In genomic region chr7:44265733-44266132, GRCh38 we compare ENCODE assay signal across 15 cellular contexts. TPM values are rescaled to one million over a fixed set of nuclear protein-coding genes. Genes with fewer than 3 reads are reported as not detected.
A peak's percentile ranks its signal among the peaks of the same experiment; 100 is the strongest.
DNase-seq lines count a peak whose midpoint lies in the region; ATAC-seq and TF ChIP-seq lines count a peak whose summit lies in the region.
"Had no signal": no experiment of that assay in that cellular context is flagged by ENCODE, and none has a peak within 500 bp of the region (broad histone marks: within the 10 kb centered on the region; RNA-seq: fewer than 3 reads in every experiment).

No MANE protein-coding gene starts in this region.

- no peaks in the 10 kb centered on the region for H3K36me3 Mint-ChIP-seq in brain
- no peaks in the 10 kb centered on the region for H3K36me3 Mint-ChIP-seq in stimulated activated effector memory CD8-positive, alpha-beta T cell treated with anti-CD3 and anti-CD28 coated beads, Interleukin-12 subunit alpha, Interleukin-12 subunit beta, amount 100 ng/mL, for 72 hours
- H3K36me3 Mint-ChIP-seq: CD8-positive, alpha-beta memory T cell had no signal

- no peak overlapping the region for H3K4me3 Mint-ChIP-seq in brain
- no peak overlapping the region for H3K4me3 Mint-ChIP-seq in stimulated activated effector memory CD8-positive, alpha-beta T cell treated with anti-CD3 and anti-CD28 coated beads, Interleukin-12 subunit alpha, Interleukin-12 subunit beta, amount 100 ng/mL, for 72 hours
- H3K4me3 Mint-ChIP-seq: CD8-positive, alpha-beta memory T cell had no signal

- no peaks in the 10 kb centered on the region for H3K9me3 Mint-ChIP-seq in brain
- no peaks in the 10 kb centered on the region for H3K9me3 Mint-ChIP-seq in stimulated activated effector memory CD8-positive, alpha-beta T cell treated with anti-CD3 and anti-CD28 coated beads, Interleukin-12 subunit alpha, Interleukin-12 subunit beta, amount 100 ng/mL, for 72 hours
- H3K9me3 Mint-ChIP-seq: CD8-positive, alpha-beta memory T cell had no signal

- peak; percentile 33 for DNase-seq in NCI-H510A treated with DMSO at 0.1 percent for 48 hours (lab: John Stamatoyannopoulos, UW)
- no peak for DNase-seq in NCI-H510A (lab: John Stamatoyannopoulos, UW)
- peak; percentile 56 for DNase-seq in NCI-H69 (lab: John Stamatoyannopoulos, UW)
- no peak for DNase-seq in stimulated activated effector memory CD8-positive, alpha-beta T cell treated with anti-CD3 and anti-CD28 coated beads, Interleukin-12 subunit alpha, Interleukin-12 subunit beta, amount 100 ng/mL, for 72 hours (ENCODE audit: low spot score in 2 of 2)
- DNase-seq: CD8-positive, alpha-beta memory T cell; DMS79 treated with DMSO at 0.1 percent for 48 hours; MV-4-11; NCI-H2081 treated with DMSO at 0.1 percent for 48 hours; NCI-H446; NCI-H748 treated with DMSO at 0.1 percent for 48 hours; PC-9; SJCRH30 had no signal

- peaks cover 7% of the 10 kb centered on the region for H3K27me3 Mint-ChIP-seq in brain

- TF ChIP-seq CTCF in brain (conservative IDR thresholded peaks at IDR 0.05): no peak

- peaks cover 67% of the 10 kb centered on the region for H3K4me1 Mint-ChIP-seq in brain
- H3K4me1 Mint-ChIP-seq in stimulated activated effector memory CD8-positive, alpha-beta T cell treated with anti-CD3 and anti-CD28 coated beads, Interleukin-12 subunit alpha, Interleukin-12 subunit beta, amount 100 ng/mL, for 72 hours: peaks cover 5% of the 10 kb centered on the region

- peak overlapping the region in 4 of 5 experiments; percentile 6 to 66 (median 38) for H3K27ac Mint-ChIP-seq in brain
- peak overlapping the region; percentile 67 for H3K27ac Mint-ChIP-seq in stimulated activated effector memory CD8-positive, alpha-beta T cell treated with anti-CD3 and anti-CD28 coated beads, Interleukin-12 subunit alpha, Interleukin-12 subunit beta, amount 100 ng/mL, for 72 hours

- ATAC-seq in stimulated activated effector memory CD8-positive, alpha-beta T cell treated with anti-CD3 and anti-CD28 coated beads, Interleukin-12 subunit alpha, Interleukin-12 subunit beta, amount 100 ng/mL, for 72 hours: no peak
- ATAC-seq in GM21723 (IDR thresholded peaks at IDR 0.05; ENCODE audit: unreplicated experiment) (no peak), HG02763 (IDR thresholded peaks at IDR 0.05; ENCODE audit: unreplicated experiment) (no peak)

RNA-seq across cellular contexts. Expression of gene CAMK2B, which starts 59.7 kb away (rescaled TPM):
- 88.4 TPM for polyA plus RNA-seq in brain (ENCODE audit: insufficient read depth, low read depth, low replicate concordance)
- polyA plus RNA-seq: CD8-positive, alpha-beta memory T cell had no signal

Comparison
In these comparisons a context has a peak if more than half of its experiments do, and no peak if none do; other contexts are left out.
1. DNase-seq: peak in NCI-H510A treated with DMSO at 0.1 percent for 48 hours (single experiment) and NCI-H69 (single experiment); none in NCI-H510A (single experiment) and stimulated activated effector memory CD8-positive, alpha-beta T cell treated with anti-CD3 and anti-CD28 coated beads, Interleukin-12 subunit alpha, Interleukin-12 subunit beta, amount 100 ng/mL, for 72 hours (0 of 2).